Comparison of ENCODE assay signal across 11 cellular contexts in the genomic region with DNA sequence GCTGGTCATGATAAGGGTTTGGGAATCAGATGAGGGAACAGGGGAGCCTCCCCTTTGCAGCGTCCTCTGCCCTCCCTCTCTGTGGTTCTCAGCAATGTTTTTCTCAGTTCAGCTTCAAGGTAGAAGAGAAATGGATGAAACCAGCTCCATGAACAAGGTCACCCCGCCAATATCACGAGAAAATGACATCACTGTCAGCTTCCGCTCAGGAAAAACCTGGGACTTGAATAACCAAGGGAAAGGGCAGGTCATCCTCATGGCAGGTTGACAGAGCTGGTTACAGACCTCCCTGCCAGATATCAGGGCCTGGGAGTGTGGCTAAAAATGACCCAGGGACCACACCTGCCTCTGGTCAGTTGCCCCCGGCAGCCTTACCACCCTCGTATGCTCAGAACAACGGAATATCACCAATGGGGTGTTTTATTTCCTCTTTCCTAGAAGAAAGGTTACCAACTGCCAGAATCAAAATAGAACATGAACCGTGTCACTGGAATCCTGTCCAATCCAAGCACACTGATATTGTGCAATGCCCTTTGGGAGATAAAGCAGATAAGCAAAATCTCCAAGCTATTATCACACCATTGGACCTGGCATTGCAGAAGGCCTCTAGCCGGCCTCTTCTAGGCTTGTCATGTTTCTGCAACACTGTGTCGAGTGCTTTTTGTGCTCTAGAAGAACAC. TPM values are rescaled to one million over a fixed set of nuclear protein-coding genes. Genes with fewer than 3 reads are reported as not detected.
DNase-seq lines count a peak whose midpoint lies in the region; ATAC-seq, FAIRE-seq and TF ChIP-seq lines count a peak whose summit lies in the region.
"Had no signal": no experiment of that assay in that cellular context is flagged by ENCODE, and none has a peak within 500 bp of the region (broad histone marks: within the 10 kb centered on the region; RNA-seq: fewer than 3 reads in every experiment).

No MANE protein-coding gene starts in this region.

- intact Hi-C loops in posterior vena cava (cut with DNase I), result loop anchor here (5.0 kb wide), 2 partner anchors 258 to 263 kb away; no protein-coding TSS in a partner anchor

- H2BK120ac ChIP-seq in mesenchymal stem cell (ENCODE audit: low read depth, low read length), result no peak overlapping the region

- no peak overlapping the region for H3K14ac ChIP-seq in mesenchymal stem cell (ENCODE audit: low read length in 2 of 2)

- no peaks in the 10 kb centered on the region for H3K9me3 ChIP-seq in A549
- H3K9me3 ChIP-seq in mesenchymal stem cell (ENCODE audit: control insufficient read depth, low read length), result no peaks in the 10 kb centered on the region

- H2AK5ac ChIP-seq in mesenchymal stem cell (ENCODE audit: low read length, severe bottlenecking), result peak overlapping the region; percentile 65

- no peak for FAIRE-seq in A549 (lab: Jason Lieb, UNC)
- FAIRE-seq: islet of Langerhans had no signal

- H3K27me3 Mint-ChIP-seq in endothelial cell (ENCODE audit: unreplicated experiment), result peaks cover 3% of the 10 kb centered on the region
- H3K27me3 Mint-ChIP-seq: activated B cell treated with CpG ODN at 0.5 μM for 24 hours had no signal

- ATAC-seq in A549 (no peak), GM21423 (IDR thresholded peaks at IDR 0.05; ENCODE audit: unreplicated experiment) (no peak)

- TF ChIP-seq CTCF in A549 (IDR thresholded peaks at IDR 0.05) (no peak), endothelial cell (IDR thresholded peaks at IDR 0.05; ENCODE audit: unreplicated experiment) (peak; percentile 8)

- H4K8ac ChIP-seq in mesenchymal stem cell (ENCODE audit: low read length), result no peak overlapping the region

- no peak overlapping the region for H3K23ac ChIP-seq in mesenchymal stem cell (ENCODE audit: low read length in 2 of 2)

- peak overlapping the region in 1 of 2 experiments; percentile 54 for H3K4ac ChIP-seq in mesenchymal stem cell (ENCODE audit: low read depth in 1 of 2, low read length in 2 of 2)

- H3K4me1 ChIP-seq in A549 (no peaks in the 10 kb centered on the region), mesenchymal stem cell (ENCODE audit: control insufficient read depth, insufficient read depth, low read depth, low read length) (peaks cover 37% of the 10 kb centered on the region)

- POLR2A ChIA-PET in A549 (lab: Yijun Ruan, JAX), result no interaction called here

- H3K4me3 Mint-ChIP-seq in endothelial cell (ENCODE audit: unreplicated experiment), result no peak overlapping the region
- H3K4me3 Mint-ChIP-seq: activated B cell treated with CpG ODN at 0.5 μM for 24 hours had no signal

- H3K9me3 Mint-ChIP-seq in endothelial cell (ENCODE audit: unreplicated experiment), result no peaks in the 10 kb centered on the region
- H3K9me3 Mint-ChIP-seq: activated B cell treated with CpG ODN at 0.5 μM for 24 hours had no signal

- no peak for TF ChIP-seq EP300 in A549 (IDR thresholded peaks at IDR 0.05)

- WGBS in A549 (ENCODE audit: missing lambda C conversion rate), result 83% methylated on average over 10 of the region's 10 CpGs
- 76% methylated on average over 10 of the region's 10 CpGs for WGBS in mesenchymal stem cell

- H3K27me3 ChIP-seq in mesenchymal stem cell (ENCODE audit: control insufficient read depth in 1 of 2, insufficient read depth in 1 of 2, low read length in 2 of 2), result no peaks in the 10 kb centered on the region

- CTCF ChIA-PET in A549 (lab: Yijun Ruan, JAX), result interaction anchor here (0.6 to 5.4 kb wide), 38 partner anchors 9 to 716 kb away, joined by 3 to 69 read pairs (median 8); partner anchors contain the start of gene CCDC174

- H3K9ac ChIP-seq in mesenchymal stem cell (ENCODE audit: low read length), result peak overlapping the region; percentile 62

- H3K36me3 ChIP-seq in mesenchymal stem cell (ENCODE audit: control insufficient read depth in 1 of 2, insufficient read depth in 2 of 2, low read depth in 1 of 2, low read length in 2 of 2), result peaks cover 0 to 2% of the 10 kb centered on the region in 2 experiments

- no peak overlapping the region for H2AFZ ChIP-seq in mesenchymal stem cell (ENCODE audit: low read depth, low read length)

- no peak for TF ChIP-seq POLR2A in A549 (IDR thresholded peaks at IDR 0.05; ENCODE audit: low read length)

- H4K91ac ChIP-seq in mesenchymal stem cell (ENCODE audit: low read length), result peak overlapping the region; percentile 52

- DNase-seq in A549 (ENCODE audit: low read depth in 1 of 2, low spot score in 1 of 2) (no peak), NOMO-1 (lab: John Stamatoyannopoulos, UW; ENCODE audit: unreplicated experiment in 2 of 2) (peak; percentile 68 to 93), endothelial cell (ENCODE audit: low spot score) (no peak), mesenchymal stem cell (peak; percentile 64), middle frontal gyrus (ENCODE audit: extremely low spot score, low spot score) (no peak), posterior vena cava (ENCODE audit: low spot score) (no peak), foreskin melanocyte (no peak)
- DNase-seq: activated B cell treated with CpG ODN at 0.5 μM for 24 hours; activated naive CD4-positive, alpha-beta T cell had no signal

- peaks cover under 1% of the 10 kb centered on the region for H3K79me1 ChIP-seq in mesenchymal stem cell (replicated peaks; ENCODE audit: low read length, poor library complexity, severe bottlenecking)

- peak overlapping the region; percentile 11 for H2BK5ac ChIP-seq in mesenchymal stem cell (ENCODE audit: low read depth, low read length, poor library complexity, severe bottlenecking)

- no peak overlapping the region for H3K18ac ChIP-seq in mesenchymal stem cell (ENCODE audit: low read depth in 1 of 2, low read length in 2 of 2)

- no peak overlapping the region for H3K4me3 ChIP-seq in A549
- H3K4me3 ChIP-seq in mesenchymal stem cell (ENCODE audit: insufficient read depth in 1 of 2, low read depth in 1 of 2, low read length in 2 of 2), result no peak overlapping the region

- H3K36me3 Mint-ChIP-seq in endothelial cell (ENCODE audit: low read depth, unreplicated experiment), result no peaks in the 10 kb centered on the region

- H3K27ac ChIP-seq in A549 (no peak overlapping the region), mesenchymal stem cell (ENCODE audit: low read length, poor library complexity, severe bottlenecking) (no peak overlapping the region)

- H3K4me2 ChIP-seq in A549 (no peak overlapping the region), mesenchymal stem cell (ENCODE audit: low read length, poor library complexity, severe bottlenecking) (no peak overlapping the region)

- no peak for TF ChIP-seq RAD21 in A549 (conservative IDR thresholded peaks at IDR 0.05 in 1 of 2, IDR thresholded peaks at IDR 0.05 in 1 of 2)

- H2BK15ac ChIP-seq in mesenchymal stem cell (ENCODE audit: low read depth, poor library complexity, severe bottlenecking), result no peak overlapping the region

- no peak overlapping the region for H3K27ac Mint-ChIP-seq in endothelial cell (ENCODE audit: unreplicated experiment)
- H3K27ac Mint-ChIP-seq: activated B cell treated with CpG ODN at 0.5 μM for 24 hours had no signal

- H3K4me1 Mint-ChIP-seq in endothelial cell (ENCODE audit: unreplicated experiment), result peaks cover 14% of the 10 kb centered on the region

- H2BK12ac ChIP-seq in mesenchymal stem cell (ENCODE audit: low read length in 2 of 2), result peak overlapping the region; percentile 4 to 9

TF ChIP-seq in A549, 52 proteins besides CTCF, POLR2A, EP300 and RAD21:
- TF ChIP-seq GATA3 (IDR thresholded peaks at IDR 0.05; ENCODE audit: borderline replicate concordance) (0 out of 2 replicates have a peak, but pooled peaks have one; percentile 13), HEYL (CRISPR knock-in tag; IDR thresholded peaks at IDR 0.05) (no peak), TP53 (CRISPR knock-in tag; IDR thresholded peaks at IDR 0.05) (no peak), TFCP2L1 (CRISPR knock-in tag; IDR thresholded peaks at IDR 0.05) (no peak), CEBPB (IDR thresholded peaks at IDR 0.05) (peak; percentile 15 to 57; a peak in 3 of 4 replicates)

RNA-seq across cellular contexts. Expression of gene LSM3, which starts 26.1 kb away (rescaled TPM):
- polyA plus RNA-seq in A549 (2011; rRNA removed), result 11.8 and 23.9 TPM in 2 replicates
- polyA plus RNA-seq in A549 (2012; cell fraction: cytosol; rRNA removed), result 6.5 and 9.1 TPM in 2 replicates
- polyA plus RNA-seq in A549 (2012; cell fraction: nucleus; rRNA removed), result 1.2 and 2.5 TPM in 2 replicates
- polyA plus RNA-seq in A549 (2017; fragmentation: RNase III; extraction: RNeasy Plus Mini Kit Qiagen cat#74134 plus additional on column Dnase treatment), result 32.0 to 36.1 TPM (median 33.0 TPM) in 3 replicates
- 1.8 and 2.4 TPM in 2 replicates for polyA minus RNA-seq in A549 (2011; rRNA and poly(A)+ RNA removed)
- total RNA-seq in endothelial cell (ENCODE audit: unreplicated experiment), result 14.7 TPM
- polyA plus RNA-seq in mesenchymal stem cell (2013, experiment 1 of 2), result 14.3 TPM
- 14.7 TPM for polyA plus RNA-seq in mesenchymal stem cell (2013, experiment 2 of 2)
- total RNA-seq in posterior vena cava, result 10 to 100 TPM in 1 of 2 donors, 1 to 10 TPM in 1; 9.3 to 10.2 TPM

RNA-seq across cellular contexts. Expression of gene XPC, which starts 26.3 kb away (rescaled TPM):
- 36.3 and 58.9 TPM in 2 replicates for polyA plus RNA-seq in A549 (2011; rRNA removed)
- 21.1 and 22.1 TPM in 2 replicates for polyA plus RNA-seq in A549 (2012; cell fraction: cytosol; rRNA removed)
- polyA plus RNA-seq in A549 (2012; cell fraction: nucleus; rRNA removed), result 41.2 and 43.4 TPM in 2 replicates
- 33.8 to 35.4 TPM (median 34.4 TPM) in 3 replicates for polyA plus RNA-seq in A549 (2017; fragmentation: RNase III; extraction: RNeasy Plus Mini Kit Qiagen cat#74134 plus additional on column Dnase treatment)
- polyA minus RNA-seq in A549 (2011; rRNA and poly(A)+ RNA removed), result 33.0 and 37.9 TPM in 2 replicates
- 35.6 TPM for total RNA-seq in endothelial cell (ENCODE audit: unreplicated experiment)
- polyA plus RNA-seq in mesenchymal stem cell (2013, experiment 1 of 2), result 16.7 TPM
- polyA plus RNA-seq in mesenchymal stem cell (2013, experiment 2 of 2), result 16.5 TPM
- 10 to 100 TPM; 19.8 to 24.0 TPM for total RNA-seq in posterior vena cava

Comparison
In these comparisons a context has a peak if more than half of its experiments do, and no peak if none do; other contexts are left out.
1. DNase-seq: peak in NOMO-1 (2 of 2) and mesenchymal stem cell (single experiment); none in A549 (0 of 2), endothelial cell (single experiment), middle frontal gyrus (single experiment), posterior vena cava (single experiment) and foreskin melanocyte (single experiment).